ENCODE assay signal across 22 cellular contexts in genomic region chr3:85481411-85482192, GRCh38.
DNase-seq lines count a peak whose midpoint lies in the region; ATAC-seq and TF ChIP-seq lines count a peak whose summit lies in the region.
"Had no signal": no experiment of that assay in that cellular context is flagged by ENCODE, and none has a peak within 500 bp of the region (broad histone marks: within the 10 kb centered on the region; RNA-seq: fewer than 3 reads in every experiment).

No MANE protein-coding gene starts in this region.

- H2BK5ac ChIP-seq in neuronal stem cell (ENCODE audit: low read length), result no peak overlapping the region

- no peak overlapping the region for H2BK120ac ChIP-seq in neuronal stem cell (ENCODE audit: low read depth, low read length)

- no peak overlapping the region for H3K23ac ChIP-seq in neuronal stem cell (ENCODE audit: low read depth, low read length, poor library complexity)

- H3K27ac ChIP-seq in MM.1S (ENCODE audit: low read length), result no peak overlapping the region
- H3K27ac ChIP-seq in brain microvascular endothelial cell, result peak overlapping the region; percentile 51
- no peak overlapping the region for H3K27ac ChIP-seq in neuronal stem cell (replicated peaks; ENCODE audit: low read length)
- H3K27ac ChIP-seq: ascending aorta, hepatocyte, right lobe of liver had no signal

- H3K4me1 ChIP-seq in BE2C, result peaks cover 14% of the 10 kb centered on the region
- H3K4me1 ChIP-seq in MM.1S (ENCODE audit: low read length), result no peaks in the 10 kb centered on the region
- H3K4me1 ChIP-seq in neuronal stem cell (ENCODE audit: control insufficient read depth in 2 of 2, insufficient read depth in 1 of 2, low read depth in 1 of 2, low read length in 2 of 2), result no peaks in the 10 kb centered on the region
- H3K4me1 ChIP-seq: ascending aorta, right lobe of liver had no signal

- no peak overlapping the region for H2BK12ac ChIP-seq in neuronal stem cell (ENCODE audit: low read length)

- no peaks in the 10 kb centered on the region for H3K9me3 ChIP-seq in BE2C
- H3K9me3 ChIP-seq in MM.1S (replicated peaks; ENCODE audit: insufficient read depth, low read length), result no peaks in the 10 kb centered on the region
- H3K9me3 ChIP-seq in neuronal stem cell (replicated peaks in 1 of 2; ENCODE audit: control insufficient read depth in 2 of 2, insufficient read depth in 1 of 2, low read depth in 1 of 2, low read length in 2 of 2), result no peaks in the 10 kb centered on the region
- H3K9me3 ChIP-seq: ascending aorta, right lobe of liver had no signal

- H4K8ac ChIP-seq in neuronal stem cell (ENCODE audit: low read depth, low read length), result no peak overlapping the region

- H3F3A ChIP-seq in MM.1S (ENCODE audit: insufficient read depth, low read length), result no peaks in the 10 kb centered on the region; the same call in 1 of the 2 replicates

- intact Hi-C loops in cardiac septum (cut with DNase I), result no loop called here

- H3K4me3 ChIP-seq in BE2C (ENCODE audit: low read depth, low read length), result peak overlapping the region; percentile 14
- H3K4me3 ChIP-seq in MM.1S (ENCODE audit: low read length), result peak overlapping the region; percentile 29; the same call in 1 of the 2 replicates
- no peak overlapping the region for H3K4me3 ChIP-seq in brain microvascular endothelial cell (ENCODE audit: low read depth, low read length)
- no peak overlapping the region for H3K4me3 ChIP-seq in neuronal stem cell (ENCODE audit: low read length in 2 of 2)
- H3K4me3 ChIP-seq: ascending aorta, hepatocyte, right lobe of liver had no signal

- no peaks in the 10 kb centered on the region for H4K20me1 ChIP-seq in MM.1S (ENCODE audit: insufficient read depth, low read length)

- H2AK5ac ChIP-seq in neuronal stem cell (ENCODE audit: low read depth, low read length), result no peak overlapping the region

- no peak overlapping the region for H3K14ac ChIP-seq in neuronal stem cell (ENCODE audit: low read length)

- H3K18ac ChIP-seq in neuronal stem cell (ENCODE audit: low read length), result no peak overlapping the region

- WGBS in neuronal stem cell (ENCODE audit: extremely low coverage in 2 of 2, insufficient read length in 2 of 2, insufficient replicate concordance in 1 of 2), 2 donors, result no CpG with 5 or more reads among the region's 5 CpGs

- no peak overlapping the region for H3K9ac ChIP-seq in MM.1S (ENCODE audit: low read length)
- no peak overlapping the region for H3K9ac ChIP-seq in neuronal stem cell (ENCODE audit: low read depth, low read length, poor library complexity)

- no peaks in the 10 kb centered on the region for H3K9me2 ChIP-seq in MM.1S (replicated peaks; ENCODE audit: insufficient read depth, low read length)

- H3K36me3 ChIP-seq in BE2C (no peaks in the 10 kb centered on the region), MM.1S (replicated peaks; ENCODE audit: insufficient read depth, low read length) (no peaks in the 10 kb centered on the region), brain microvascular endothelial cell (replicated peaks) (no peaks in the 10 kb centered on the region), neuronal stem cell (replicated peaks in 1 of 2; ENCODE audit: control insufficient read depth in 2 of 2, insufficient read depth in 2 of 2, low read length in 2 of 2) (no peaks in the 10 kb centered on the region)
- H3K36me3 ChIP-seq: ascending aorta, right lobe of liver had no signal

- DNase-seq in BE2C (no peak), MM.1S (no peak), brain microvascular endothelial cell (no peak), neuronal stem cell (ENCODE audit: low spot score) (no peak), cardiac septum (ENCODE audit: low spot score) (no peak), T-helper 2 cell (no peak)
- no peak for DNase-seq in stimulated activated CD4-positive, alpha-beta T cell treated with anti-CD3 and anti-CD28 coated beads, Interleukin-1b, Interleukin-23, amount 100 ng/mL, for 48 hours
- DNase-seq: activated CD4-positive, alpha-beta memory T cell treated with anti-CD3 and anti-CD28 coated beads for 36 hours; activated CD8-positive, alpha-beta memory T cell treated with anti-CD3 and anti-CD28 coated beads, Interleukin-2, amount 50 U/mL, for 48 hours; activated naive CD8-positive, alpha-beta T cell treated with anti-CD3 and anti-CD28 coated beads for 36 hours; CD4-positive, alpha-beta memory T cell; DMS 273 treated with DMSO at 0.1 percent for 48 hours; effector CD4-positive, alpha-beta T cell; HFFc6; mesendoderm; naive thymus-derived CD4-positive, alpha-beta T cell; NCI-H1694 treated with DMSO at 0.1 percent for 48 hours; NCI-H2171; right lobe of liver had no signal

- no peak overlapping the region for H2BK15ac ChIP-seq in neuronal stem cell (ENCODE audit: low read length)

- H4K91ac ChIP-seq in neuronal stem cell (ENCODE audit: low read depth, low read length, poor library complexity), result no peak overlapping the region

- in situ Hi-C loops in brain microvascular endothelial cell (cut with HindIII; ENCODE audit: low pct_ligation_motif_present, low sequenced_read_pairs), result no loop called here

- H3K79me1 ChIP-seq in neuronal stem cell (ENCODE audit: low read depth, low read length), result no peaks in the 10 kb centered on the region

- TF ChIP-seq CTCF in BE2C (IDR thresholded peaks at IDR 0.05; ENCODE audit: low read depth, low read length), result no peak
- no peak for TF ChIP-seq CTCF in MM.1S (IDR thresholded peaks at IDR 0.05; ENCODE audit: low read length)
- TF ChIP-seq CTCF in brain microvascular endothelial cell (IDR thresholded peaks at IDR 0.05; ENCODE audit: low read depth, low read length, missing control alignments), result no peak

- H3K27me3 ChIP-seq in BE2C, result no peaks in the 10 kb centered on the region
- no peaks in the 10 kb centered on the region for H3K27me3 ChIP-seq in MM.1S (replicated peaks; ENCODE audit: insufficient read depth, low read length)
- H3K27me3 ChIP-seq in brain microvascular endothelial cell (replicated peaks), result no peaks in the 10 kb centered on the region
- no peaks in the 10 kb centered on the region for H3K27me3 ChIP-seq in neuronal stem cell (ENCODE audit: control insufficient read depth in 3 of 3, insufficient read depth in 3 of 3, low read depth in 1 of 3, low read length in 3 of 3)
- H3K27me3 ChIP-seq: ascending aorta, hepatocyte, right lobe of liver had no signal

- H3K4ac ChIP-seq in neuronal stem cell (ENCODE audit: low read length), result no peak overlapping the region

- H2AFZ ChIP-seq in MM.1S (ENCODE audit: low read length) (peak overlapping the region; percentile 43; the same call in 1 of the 2 replicates), neuronal stem cell (ENCODE audit: low read length) (peak overlapping the region; percentile 5)
- H2AFZ ChIP-seq: hepatocyte had no signal

- ATAC-seq in GM19035 (IDR thresholded peaks at IDR 0.05; ENCODE audit: unreplicated experiment), result no peak
- ATAC-seq: naive thymus-derived CD4-positive, alpha-beta T cell; right lobe of liver had no signal

- peak overlapping the region; percentile 43 for H3K4me2 ChIP-seq in MM.1S (ENCODE audit: low read depth, low read length)
- H3K4me2 ChIP-seq in neuronal stem cell (ENCODE audit: insufficient read depth, low read length, poor library complexity, severe bottlenecking), result no peak overlapping the region
- H3K4me2 ChIP-seq: hepatocyte had no signal

- no peaks in the 10 kb centered on the region for H3K79me2 ChIP-seq in MM.1S (ENCODE audit: low read length)
- H3K79me2 ChIP-seq: hepatocyte had no signal

Comparison
In these comparisons a context has a peak if more than half of its experiments do, and no peak if none do; other contexts are left out.
1. H3K4me3 ChIP-seq: peak in BE2C (single experiment) and MM.1S (single experiment); none in brain microvascular endothelial cell (single experiment) and neuronal stem cell (0 of 2).